Comparison of ENCODE assay signal across 22 cellular contexts in the genomic region with DNA sequence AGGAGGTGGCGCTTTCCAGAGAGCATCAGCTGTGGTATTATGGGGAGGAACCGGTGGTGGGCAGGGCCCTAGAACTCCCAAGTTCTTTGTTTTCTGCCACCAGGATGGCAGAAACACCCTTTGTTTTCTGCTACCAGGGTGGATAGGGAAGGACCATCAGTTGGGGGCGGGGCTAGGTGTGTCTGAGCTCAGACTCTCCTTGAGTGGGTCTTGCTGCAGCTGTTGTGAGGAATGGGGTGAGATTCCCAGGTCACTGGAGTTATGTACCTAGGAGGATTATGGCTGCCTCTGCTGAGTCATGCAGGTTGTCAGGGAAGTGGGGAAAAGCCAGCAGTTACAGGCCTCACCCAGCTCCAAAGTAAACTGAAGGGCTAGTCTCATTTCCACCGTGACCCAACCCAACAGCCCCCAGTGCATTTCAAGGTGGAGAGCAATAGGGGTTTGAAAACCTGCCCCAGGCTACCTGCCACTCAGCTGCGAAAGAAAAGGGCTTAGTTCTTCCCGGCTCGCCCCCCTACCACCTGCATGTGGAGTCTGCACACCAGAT.
"Had no signal": no experiment of that assay in that cellular context is flagged by ENCODE, and none has a peak within 500 bp of the region (broad histone marks: within the 10 kb centered on the region; RNA-seq: fewer than 3 reads in every experiment).

No MANE protein-coding gene starts in this region.

- H3K27me3 Mint-ChIP-seq: activated CD8-positive, alpha-beta memory T cell treated with anti-CD3 and anti-CD28 coated beads, Interleukin-2, amount 10 ng/mL, durations not matched to agents 7 days and 5 days had no signal

- H3K36me3 Mint-ChIP-seq: activated CD8-positive, alpha-beta memory T cell treated with anti-CD3 and anti-CD28 coated beads, Interleukin-2, amount 10 ng/mL, durations not matched to agents 7 days and 5 days; stimulated activated memory B cell treated with anti-CD40 and anti-IgM and Interleukin-4, amounts not matched to agents 10 μg/mL and 1 μg/mL and 100 μg/mL, for 72 hours had no signal

- H3K9me3 ChIP-seq: adrenal gland, ascending aorta, lower lobe of right lung, suprapubic skin had no signal

- H3K27ac ChIP-seq: adrenal gland, ascending aorta, brain microvascular endothelial cell, heart right ventricle, lower lobe of right lung, stomach, suprapubic skin, tibial nerve had no signal

- H3K9me3 Mint-ChIP-seq: activated CD4-positive, alpha-beta T cell treated with anti-CD3 and anti-CD28 coated beads, Interleukin-2, amount 10 ng/mL, durations not matched to agents 7 days and 5 days had no signal

- H3K4me1 ChIP-seq: adrenal gland, ascending aorta, heart right ventricle, lower lobe of right lung, stomach, suprapubic skin, tibial nerve had no signal

- H3K4me3 Mint-ChIP-seq: activated CD4-positive, alpha-beta T cell treated with anti-CD3 and anti-CD28 coated beads, Interleukin-2, amount 10 ng/mL, durations not matched to agents 7 days and 5 days; activated CD8-positive, alpha-beta memory T cell treated with anti-CD3 and anti-CD28 coated beads, Interleukin-2, amount 10 ng/mL, durations not matched to agents 7 days and 5 days; activated CD8-positive, alpha-beta T cell treated with anti-CD3 and anti-CD28 coated beads for 36 hours; naive thymus-derived CD8-positive, alpha-beta T cell; stimulated activated memory B cell treated with anti-CD40 and anti-IgM and Interleukin-4, amounts not matched to agents 10 μg/mL and 1 μg/mL and 100 μg/mL, for 72 hours had no signal

- H3K27ac Mint-ChIP-seq: activated CD4-positive, alpha-beta T cell treated with anti-CD3 and anti-CD28 coated beads, Interleukin-2, amount 10 ng/mL, durations not matched to agents 7 days and 5 days; activated CD8-positive, alpha-beta memory T cell treated with anti-CD3 and anti-CD28 coated beads, Interleukin-2, amount 10 ng/mL, durations not matched to agents 7 days and 5 days; activated CD8-positive, alpha-beta T cell treated with anti-CD3 and anti-CD28 coated beads for 36 hours; naive thymus-derived CD8-positive, alpha-beta T cell; stimulated activated memory B cell treated with anti-CD40 and anti-IgM and Interleukin-4, amounts not matched to agents 10 μg/mL and 1 μg/mL and 100 μg/mL, for 72 hours had no signal

- H3K4me3 ChIP-seq: adrenal gland, ascending aorta, heart right ventricle, lower lobe of right lung, smooth muscle cell, stomach, suprapubic skin, tibial nerve had no signal

- DNase-seq: activated CD4-positive, alpha-beta T cell treated with anti-CD3 and anti-CD28 coated beads, Interleukin-2, amount 10 ng/mL, durations not matched to agents 7 days and 5 days; activated CD8-positive, alpha-beta memory T cell treated with anti-CD3 and anti-CD28 coated beads, Interleukin-2, amount 10 ng/mL, durations not matched to agents 7 days and 5 days; activated CD8-positive, alpha-beta T cell treated with anti-CD3 and anti-CD28 coated beads for 36 hours; activated effector memory CD4-positive, alpha-beta T cell treated with anti-CD3 and anti-CD28 coated beads, Interleukin-2, amount 50 U/mL, for 16 hours; activated naive CD4-positive, alpha-beta T cell treated with anti-CD3 and anti-CD28 coated beads, Interleukin-2, amount 50 U/mL, for 16 hours; activated T-cell treated with anti-CD3 and anti-CD28 coated beads for 4 hours; adrenal gland; brain microvascular endothelial cell; central memory CD4-positive, alpha-beta T cell; effector memory CD4-positive, alpha-beta T cell; heart right ventricle; lower lobe of right lung; naive thymus-derived CD8-positive, alpha-beta T cell; stimulated activated CD4-positive, alpha-beta T cell treated with anti-CD3 and anti-CD28 coated beads, Interleukin-15, amount 100 ng/mL, for 24 hours; stomach had no signal

- H3K27me3 ChIP-seq: adrenal gland, ascending aorta, brain microvascular endothelial cell, stomach, suprapubic skin, tibial nerve had no signal

- H3K4me1 Mint-ChIP-seq: activated CD4-positive, alpha-beta T cell treated with anti-CD3 and anti-CD28 coated beads, Interleukin-2, amount 10 ng/mL, durations not matched to agents 7 days and 5 days; activated CD8-positive, alpha-beta memory T cell treated with anti-CD3 and anti-CD28 coated beads, Interleukin-2, amount 10 ng/mL, durations not matched to agents 7 days and 5 days; naive thymus-derived CD8-positive, alpha-beta T cell; stimulated activated memory B cell treated with anti-CD40 and anti-IgM and Interleukin-4, amounts not matched to agents 10 μg/mL and 1 μg/mL and 100 μg/mL, for 72 hours had no signal

- H3K36me3 ChIP-seq: adrenal gland, ascending aorta, brain microvascular endothelial cell, heart right ventricle, lower lobe of right lung, stomach, suprapubic skin, tibial nerve had no signal

- H3K4me2 ChIP-seq: smooth muscle cell had no signal

- ATAC-seq: activated CD8-positive, alpha-beta memory T cell treated with anti-CD3 and anti-CD28 coated beads, Interleukin-2, amount 10 ng/mL, durations not matched to agents 7 days and 5 days; activated CD8-positive, alpha-beta T cell treated with anti-CD3 and anti-CD28 coated beads for 36 hours; heart right ventricle; left lobe of liver; lower lobe of right lung; naive thymus-derived CD8-positive, alpha-beta T cell; sciatic nerve; stimulated activated memory B cell treated with anti-CD40 and anti-IgM and Interleukin-4, amounts not matched to agents 10 μg/mL and 1 μg/mL and 100 μg/mL, for 72 hours had no signal
